ENCODE assay signal across 8 cellular contexts in the genomic region with DNA sequence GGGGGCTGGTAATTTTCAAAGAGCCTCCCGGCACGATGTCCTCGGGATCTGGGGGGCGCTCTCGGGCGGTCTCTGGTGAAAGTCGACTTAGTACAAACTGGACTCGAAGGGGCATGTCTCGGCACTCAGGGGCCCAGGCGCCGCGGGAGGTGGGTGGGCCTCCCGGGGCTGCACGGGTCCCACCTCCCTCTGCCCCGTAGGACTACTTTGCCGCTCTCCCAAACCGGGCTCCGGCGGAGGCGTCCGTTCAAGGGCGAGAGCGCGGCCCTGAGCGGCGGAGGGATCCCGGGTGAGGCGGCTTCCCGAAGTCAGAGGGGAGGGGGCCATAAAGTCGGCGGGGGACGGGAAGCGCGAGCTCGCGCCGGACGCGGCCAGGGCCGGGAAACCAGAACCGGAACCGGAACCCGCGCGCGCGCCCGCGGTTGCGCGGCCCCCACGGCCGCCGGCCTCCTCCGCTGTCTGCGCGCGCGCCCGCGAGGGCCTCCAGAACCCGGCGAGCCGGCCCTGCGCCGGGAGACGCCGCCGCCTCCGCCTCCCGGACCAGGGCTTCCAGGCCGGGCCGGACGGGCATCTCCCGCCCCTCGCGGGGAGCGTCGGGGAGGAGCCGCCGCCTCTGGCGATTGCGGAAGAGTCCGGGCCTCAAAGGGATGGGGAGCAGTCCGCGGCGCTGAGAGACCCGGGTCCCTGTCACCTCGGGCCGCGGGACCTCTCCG. TPM values are rescaled to one million over a fixed set of nuclear protein-coding genes. Genes with fewer than 3 reads are reported as not detected.
DNase-seq lines count a peak whose midpoint lies in the region; ATAC-seq and TF ChIP-seq lines count a peak whose summit lies in the region.

A gene with protein sequence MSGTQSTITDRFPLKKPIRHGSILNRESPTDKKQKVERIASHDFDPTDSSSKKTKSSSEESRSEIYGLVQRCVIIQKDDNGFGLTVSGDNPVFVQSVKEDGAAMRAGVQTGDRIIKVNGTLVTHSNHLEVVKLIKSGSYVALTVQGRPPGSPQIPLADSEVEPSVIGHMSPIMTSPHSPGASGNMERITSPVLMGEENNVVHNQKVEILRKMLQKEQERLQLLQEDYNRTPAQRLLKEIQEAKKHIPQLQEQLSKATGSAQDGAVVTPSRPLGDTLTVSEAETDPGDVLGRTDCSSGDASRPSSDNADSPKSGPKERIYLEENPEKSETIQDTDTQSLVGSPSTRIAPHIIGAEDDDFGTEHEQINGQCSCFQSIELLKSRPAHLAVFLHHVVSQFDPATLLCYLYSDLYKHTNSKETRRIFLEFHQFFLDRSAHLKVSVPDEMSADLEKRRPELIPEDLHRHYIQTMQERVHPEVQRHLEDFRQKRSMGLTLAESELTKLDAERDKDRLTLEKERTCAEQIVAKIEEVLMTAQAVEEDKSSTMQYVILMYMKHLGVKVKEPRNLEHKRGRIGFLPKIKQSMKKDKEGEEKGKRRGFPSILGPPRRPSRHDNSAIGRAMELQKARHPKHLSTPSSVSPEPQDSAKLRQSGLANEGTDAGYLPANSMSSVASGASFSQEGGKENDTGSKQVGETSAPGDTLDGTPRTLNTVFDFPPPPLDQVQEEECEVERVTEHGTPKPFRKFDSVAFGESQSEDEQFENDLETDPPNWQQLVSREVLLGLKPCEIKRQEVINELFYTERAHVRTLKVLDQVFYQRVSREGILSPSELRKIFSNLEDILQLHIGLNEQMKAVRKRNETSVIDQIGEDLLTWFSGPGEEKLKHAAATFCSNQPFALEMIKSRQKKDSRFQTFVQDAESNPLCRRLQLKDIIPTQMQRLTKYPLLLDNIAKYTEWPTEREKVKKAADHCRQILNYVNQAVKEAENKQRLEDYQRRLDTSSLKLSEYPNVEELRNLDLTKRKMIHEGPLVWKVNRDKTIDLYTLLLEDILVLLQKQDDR (N-terminal part only) (plus strand): TSS at position 486 of the 713 bp plus-strand sequence. CDS start 831 bp downstream, outside the sequence.

- peak within 1 kb of the TSS; percentile 76 to 87 for H3K4me3 ChIP-seq in prostate gland
- peak within 1 kb of the TSS; percentile 74 for H3K4me3 ChIP-seq in upper lobe of right lung

- peak; percentile 65 for ATAC-seq in T-helper 17 cell
- peak; percentile 79 for ATAC-seq in left ventricle myocardium superior
- peak; percentile 93 for ATAC-seq in upper lobe of right lung

- POLR2A ChIA-PET in HEK293T (lab: Yijun Ruan, JAX): interaction anchor here (1.0 to 2.8 kb wide), 11 partner anchors 10 to 172 kb away, joined by 3 to 21 read pairs (median 5); no protein-coding TSS in a partner anchor

- intact Hi-C loops in left ventricle myocardium superior (cut with micrococcal nuclease): loop anchor here (5.0 kb wide), 1 partner anchor 96 kb away; no protein-coding TSS in a partner anchor
- intact Hi-C loops in prostate gland (cut with DNase I): loop anchor here (5.0 to 10.0 kb wide), 5 partner anchors 69 to 956 kb away; a partner anchor contains a TSS
- intact Hi-C loops in upper lobe of right lung (cut with DNase I): no loop called here

- TF ChIP-seq CTCF in prostate gland (IDR thresholded peaks at IDR 0.05) (peak in 2 of 4 experiments; percentile 11 to 25), upper lobe of right lung (IDR thresholded peaks at IDR 0.05) (peak; percentile 27)

- H3K4me3 Mint-ChIP-seq in T-helper 17 cell: peak within 1 kb of the TSS; percentile 93

- peak; percentile 60 for TF ChIP-seq POLR2A in prostate gland (IDR thresholded peaks at IDR 0.05)

- no peaks in the 10 kb centered on the region for H3K27me3 ChIP-seq in prostate gland (replicated peaks; ENCODE audit: insufficient read depth)
- H3K27me3 ChIP-seq in upper lobe of right lung: no peaks in the 10 kb centered on the region

- H3K4me1 Mint-ChIP-seq in T-helper 17 cell: peaks cover 24% of the 10 kb centered on the region

- H3K27me3 Mint-ChIP-seq in T-helper 17 cell: peaks cover 26% of the 10 kb centered on the region

- DNase-seq in GM04504 (ENCODE audit: low read depth): peak; percentile 94
- DNase-seq in HEK293T (ENCODE audit: extremely low spot score): peak; percentile 87
- DNase-seq in NCI-H128 (lab: John Stamatoyannopoulos, UW; ENCODE audit: unreplicated experiment): peak; percentile 70
- peak; percentile 46 to 61 (median 49) for DNase-seq in T-helper 17 cell
- DNase-seq in left ventricle myocardium superior: peak; percentile 98
- peak; percentile 95 for DNase-seq in prostate gland (ENCODE audit: low spot score)
- DNase-seq in upper lobe of right lung: peak; percentile 98

- peaks cover 4% of the 10 kb centered on the region for H3K9me3 ChIP-seq in T-helper 17 cell (ENCODE audit: control insufficient read depth, low read length, poor library complexity, severe bottlenecking)
- H3K9me3 ChIP-seq in prostate gland: no peaks in the 10 kb centered on the region
- H3K9me3 ChIP-seq in upper lobe of right lung: no peaks in the 10 kb centered on the region

- peak within 1 kb of the TSS; percentile 62 for H3K27ac Mint-ChIP-seq in T-helper 17 cell

- CTCF ChIA-PET in HEK293T (lab: Yijun Ruan, JAX): interaction anchor here (0.6 kb wide), 1 partner anchor 127 kb away, joined by 4 read pairs; no protein-coding TSS in a partner anchor

- WGBS in prostate gland: under 1% methylated on average over 36 of the region's 92 CpGs

- peak within 1 kb of the TSS; percentile 90 for H3K27ac ChIP-seq in angular gyrus (ENCODE audit: low read depth, low read length)
- H3K27ac ChIP-seq in prostate gland: peak within 1 kb of the TSS; percentile 95 to 97
- peak within 1 kb of the TSS; percentile 94 for H3K27ac ChIP-seq in upper lobe of right lung

- H3K36me3 Mint-ChIP-seq in T-helper 17 cell (ENCODE audit: low read depth): no peaks in the 10 kb centered on the region

- no peaks in the 10 kb centered on the region for H3K36me3 ChIP-seq in prostate gland
- no peaks in the 10 kb centered on the region for H3K36me3 ChIP-seq in upper lobe of right lung

- H3K4me1 ChIP-seq in prostate gland (replicated peaks) (no peaks in the 10 kb centered on the region), upper lobe of right lung (peaks cover 22% of the 10 kb centered on the region)

TF ChIP-seq in HEK293T, 16 proteins besides CTCF, POLR2A, EP300 and RAD21:
- TF ChIP-seq NFRKB (IDR thresholded peaks at IDR 0.05) (no peak), ARNT (IDR thresholded peaks at IDR 0.05) (peak; percentile 64; the same call in 1 of the 2 replicates), CTBP1 (IDR thresholded peaks at IDR 0.05; ENCODE audit: borderline replicate concordance) (no peak; the same call in 1 of the 2 replicates), L3MBTL2 (conservative IDR thresholded peaks at IDR 0.05) (peak; percentile 76), FOXM1 (IDR thresholded peaks at IDR 0.05; ENCODE audit: borderline replicate concordance) (peak; percentile 63; the same call in 1 of the 2 replicates)

RNA-seq across cellular contexts. Expression of the gene that starts here (rescaled TPM):
- 10 to 100 TPM; 12.9 to 31.3 TPM for total RNA-seq in T-helper 17 cell
- 92.5 TPM for total RNA-seq in left ventricle myocardium superior
- 10 to 100 TPM; 86.2 to 96.5 TPM for total RNA-seq in prostate gland
- 132 TPM for total RNA-seq in upper lobe of right lung

Comparison
In these comparisons a context has a peak if more than half of its experiments do, and no peak if none do; other contexts are left out.
1. Peak in every context shown above with its lines: DNase-seq, ATAC-seq, H3K4me3 ChIP-seq and H3K27ac ChIP-seq.